12 cellular contexts compared by ENCODE assay signal in the genomic region with DNA sequence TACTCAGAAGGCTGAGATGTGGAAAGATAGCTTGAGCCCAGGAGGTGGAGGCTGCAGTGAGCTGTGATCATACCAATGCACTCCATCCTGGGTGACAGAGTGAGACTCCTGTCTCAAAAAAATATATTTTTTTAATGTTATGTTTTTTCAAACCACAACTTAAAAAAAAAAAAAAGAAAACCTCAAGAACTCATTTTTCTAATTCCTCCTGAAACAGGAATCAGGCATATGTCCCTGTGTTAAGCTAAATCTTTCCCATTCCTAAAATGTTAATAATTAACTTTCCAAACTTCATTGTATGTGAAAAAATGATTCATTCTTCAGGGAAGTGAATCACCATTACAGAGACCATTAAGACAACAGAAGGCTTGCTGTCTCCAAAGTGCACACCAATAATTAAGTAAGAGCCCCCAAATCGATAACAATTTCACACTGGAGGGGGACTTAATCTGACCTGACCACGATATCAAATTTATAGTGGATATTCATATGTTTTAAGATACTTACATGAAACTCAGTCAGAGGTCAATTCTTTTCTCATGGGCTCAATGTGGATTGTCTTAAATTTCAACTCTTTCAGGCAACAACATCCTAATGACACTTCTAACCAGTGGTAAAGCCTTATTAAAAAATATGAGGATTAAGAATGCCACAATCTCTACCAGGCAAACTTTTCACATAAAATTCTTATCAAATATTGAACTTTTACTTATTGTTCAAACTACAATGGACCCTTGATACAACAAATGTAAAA. TPM values are rescaled to one million over a fixed set of nuclear protein-coding genes. Genes with fewer than 3 reads are reported as not detected.
A peak's percentile ranks its signal among the peaks of the same experiment; 100 is the strongest.
DNase-seq lines count a peak whose midpoint lies in the region; ATAC-seq and TF ChIP-seq lines count a peak whose summit lies in the region.
"Had no signal": no experiment of that assay in that cellular context is flagged by ENCODE, and none has a peak within 500 bp of the region (broad histone marks: within the 10 kb centered on the region; RNA-seq: fewer than 3 reads in every experiment).

No MANE protein-coding gene starts in this region.

- no peaks in the 10 kb centered on the region for H3K27me3 ChIP-seq in tibial artery

- intact Hi-C loops in activated T-helper 1 cell treated with anti-CD3 and anti-CD28 coated beads, Interleukin-12 subunit alpha, Interleukin-12 subunit beta, Interleukin-2, Interleukin-4 antibody, amounts not matched to agents 30 ng/mL and 10 ng/mL and 1 ng/mL, durations not matched to agents 14 hours and 24 hours and 36 hours (cut with micrococcal nuclease), result loop anchor here (10.0 kb wide), 2 partner anchors 318 to 1392 kb away; a partner anchor contains a TSS
- intact Hi-C loops in tibial artery (cut with DNase I; ENCODE audit: low total_unique reads), result loop anchor here (10.0 kb wide), 1 partner anchor 158 kb away; no protein-coding TSS in a partner anchor

- H3K4me1 ChIP-seq in tibial artery, result peaks cover 0 to 48% (median 27%) of the 10 kb centered on the region in 4 donors
- H3K4me1 ChIP-seq: BE2C had no signal

- peak overlapping the region; percentile 68 for H3K27ac Mint-ChIP-seq in activated CD8-positive, alpha-beta memory T cell treated with anti-CD3 and anti-CD28 coated beads, Interleukin-2, amount 10 ng/mL, durations not matched to agents 7 days and 5 days
- peak overlapping the region; percentile 42 for H3K27ac Mint-ChIP-seq in activated T-helper 1 cell treated with anti-CD3 and anti-CD28 coated beads, Interleukin-12 subunit alpha, Interleukin-12 subunit beta, Interleukin-2, Interleukin-4 antibody, amounts not matched to agents 30 ng/mL and 10 ng/mL and 1 ng/mL, durations not matched to agents 14 hours and 24 hours and 36 hours
- H3K27ac Mint-ChIP-seq in glutamatergic neuron (ENCODE audit: unreplicated experiment), result no peak overlapping the region
- H3K27ac Mint-ChIP-seq in stimulated activated effector memory CD8-positive, alpha-beta T cell treated with anti-CD3 and anti-CD28 coated beads, Interleukin-12 subunit alpha, Interleukin-12 subunit beta, amount 100 ng/mL, for 72 hours, result peak overlapping the region; percentile 97

- no peaks in the 10 kb centered on the region for H3K9me3 Mint-ChIP-seq in activated CD8-positive, alpha-beta memory T cell treated with anti-CD3 and anti-CD28 coated beads, Interleukin-2, amount 10 ng/mL, durations not matched to agents 7 days and 5 days (ENCODE audit: low read depth)
- H3K9me3 Mint-ChIP-seq in activated T-helper 1 cell treated with anti-CD3 and anti-CD28 coated beads, Interleukin-12 subunit alpha, Interleukin-12 subunit beta, Interleukin-2, Interleukin-4 antibody, amounts not matched to agents 30 ng/mL and 10 ng/mL and 1 ng/mL, durations not matched to agents 14 hours and 24 hours and 36 hours, result no peaks in the 10 kb centered on the region
- H3K9me3 Mint-ChIP-seq in glutamatergic neuron (ENCODE audit: unreplicated experiment), result peaks cover 6% of the 10 kb centered on the region
- no peaks in the 10 kb centered on the region for H3K9me3 Mint-ChIP-seq in stimulated activated effector memory CD8-positive, alpha-beta T cell treated with anti-CD3 and anti-CD28 coated beads, Interleukin-12 subunit alpha, Interleukin-12 subunit beta, amount 100 ng/mL, for 72 hours
- H3K9me3 Mint-ChIP-seq: stimulated activated naive B cell treated with anti-CD40 and anti-IgM and Interleukin-4, amounts not matched to agents 10 μg/mL and 1 μg/mL and 100 μg/mL, for 72 hours had no signal

- ATAC-seq in activated CD8-positive, alpha-beta memory T cell treated with anti-CD3 and anti-CD28 coated beads, Interleukin-2, amount 10 ng/mL, durations not matched to agents 7 days and 5 days, result no peak
- no peak for ATAC-seq in stimulated activated effector memory CD8-positive, alpha-beta T cell treated with anti-CD3 and anti-CD28 coated beads, Interleukin-12 subunit alpha, Interleukin-12 subunit beta, amount 100 ng/mL, for 72 hours
- ATAC-seq in HG03139 (IDR thresholded peaks at IDR 0.05; ENCODE audit: unreplicated experiment), result no peak
- ATAC-seq: stimulated activated naive B cell treated with anti-CD40 and anti-IgM and Interleukin-4, amounts not matched to agents 10 μg/mL and 1 μg/mL and 100 μg/mL, for 72 hours had no signal

- no peaks in the 10 kb centered on the region for H3K36me3 ChIP-seq in tibial artery
- H3K36me3 ChIP-seq: BE2C had no signal

- H3K4me1 Mint-ChIP-seq in activated CD8-positive, alpha-beta memory T cell treated with anti-CD3 and anti-CD28 coated beads, Interleukin-2, amount 10 ng/mL, durations not matched to agents 7 days and 5 days, result peaks cover 75% of the 10 kb centered on the region
- H3K4me1 Mint-ChIP-seq in activated T-helper 1 cell treated with anti-CD3 and anti-CD28 coated beads, Interleukin-12 subunit alpha, Interleukin-12 subunit beta, Interleukin-2, Interleukin-4 antibody, amounts not matched to agents 30 ng/mL and 10 ng/mL and 1 ng/mL, durations not matched to agents 14 hours and 24 hours and 36 hours (ENCODE audit: low read depth), result peaks cover 84% of the 10 kb centered on the region
- H3K4me1 Mint-ChIP-seq in glutamatergic neuron (ENCODE audit: low read depth, unreplicated experiment), result peaks cover 50% of the 10 kb centered on the region
- peaks cover 86% of the 10 kb centered on the region for H3K4me1 Mint-ChIP-seq in stimulated activated effector memory CD8-positive, alpha-beta T cell treated with anti-CD3 and anti-CD28 coated beads, Interleukin-12 subunit alpha, Interleukin-12 subunit beta, amount 100 ng/mL, for 72 hours

- no peak overlapping the region for H3K4me3 Mint-ChIP-seq in activated CD8-positive, alpha-beta memory T cell treated with anti-CD3 and anti-CD28 coated beads, Interleukin-2, amount 10 ng/mL, durations not matched to agents 7 days and 5 days
- peak overlapping the region; percentile 24 for H3K4me3 Mint-ChIP-seq in activated T-helper 1 cell treated with anti-CD3 and anti-CD28 coated beads, Interleukin-12 subunit alpha, Interleukin-12 subunit beta, Interleukin-2, Interleukin-4 antibody, amounts not matched to agents 30 ng/mL and 10 ng/mL and 1 ng/mL, durations not matched to agents 14 hours and 24 hours and 36 hours
- peak overlapping the region; percentile 45 for H3K4me3 Mint-ChIP-seq in glutamatergic neuron (ENCODE audit: unreplicated experiment)
- peak overlapping the region; percentile 93 for H3K4me3 Mint-ChIP-seq in stimulated activated effector memory CD8-positive, alpha-beta T cell treated with anti-CD3 and anti-CD28 coated beads, Interleukin-12 subunit alpha, Interleukin-12 subunit beta, amount 100 ng/mL, for 72 hours

- H3K27ac ChIP-seq in tibial artery, result no peak overlapping the region

- no peaks in the 10 kb centered on the region for H3K9me3 ChIP-seq in tibial artery
- H3K9me3 ChIP-seq: BE2C had no signal

- DNase-seq in activated CD8-positive, alpha-beta memory T cell treated with anti-CD3 and anti-CD28 coated beads, Interleukin-2, amount 10 ng/mL, durations not matched to agents 7 days and 5 days, result no peak
- DNase-seq in activated CD8-positive, alpha-beta memory T cell treated with anti-CD3 and anti-CD28 coated beads for 24 hours, result no peak
- no peak for DNase-seq in activated T-helper 1 cell treated with anti-CD3 and anti-CD28 coated beads, Interleukin-12 subunit alpha, Interleukin-12 subunit beta, Interleukin-2, Interleukin-4 antibody, amounts not matched to agents 30 ng/mL and 10 ng/mL and 1 ng/mL, durations not matched to agents 14 hours and 24 hours and 36 hours (ENCODE audit: low spot score)
- no peak for DNase-seq in glutamatergic neuron
- DNase-seq in stimulated activated effector memory CD8-positive, alpha-beta T cell treated with anti-CD3 and anti-CD28 coated beads, Interleukin-12 subunit alpha, Interleukin-12 subunit beta, amount 100 ng/mL, for 72 hours (ENCODE audit: low spot score in 2 of 2), result no peak
- no peak for DNase-seq in tibial artery
- no peak for DNase-seq in NCI-H2081 (lab: John Stamatoyannopoulos, UW)
- DNase-seq: activated CD8-positive, alpha-beta memory T cell treated with anti-CD3 and anti-CD28 coated beads, Interleukin-2, amount 50 U/mL, for 4 hours; BE2C; Kasumi-1; stimulated activated naive B cell treated with anti-CD40 and anti-IgM and Interleukin-4, amounts not matched to agents 10 μg/mL and 1 μg/mL and 100 μg/mL, for 72 hours had no signal

- CTCF ChIA-PET in activated CD8-positive, alpha-beta memory T cell treated with anti-CD3 and anti-CD28 coated beads, Interleukin-2, amount 10 ng/mL, durations not matched to agents 7 days and 5 days (lab: Charles Lee), result interaction anchor here (0.9 kb wide), 1 partner anchor 46 kb away, joined by 3 read pairs; no protein-coding TSS in a partner anchor

- no peak overlapping the region for H3K4me3 ChIP-seq in tibial artery

- H3K27me3 Mint-ChIP-seq in activated CD8-positive, alpha-beta memory T cell treated with anti-CD3 and anti-CD28 coated beads, Interleukin-2, amount 10 ng/mL, durations not matched to agents 7 days and 5 days, result no peaks in the 10 kb centered on the region
- no peaks in the 10 kb centered on the region for H3K27me3 Mint-ChIP-seq in activated T-helper 1 cell treated with anti-CD3 and anti-CD28 coated beads, Interleukin-12 subunit alpha, Interleukin-12 subunit beta, Interleukin-2, Interleukin-4 antibody, amounts not matched to agents 30 ng/mL and 10 ng/mL and 1 ng/mL, durations not matched to agents 14 hours and 24 hours and 36 hours (ENCODE audit: insufficient read depth)
- peaks cover 6% of the 10 kb centered on the region for H3K27me3 Mint-ChIP-seq in glutamatergic neuron (ENCODE audit: unreplicated experiment)
- H3K27me3 Mint-ChIP-seq: stimulated activated naive B cell treated with anti-CD40 and anti-IgM and Interleukin-4, amounts not matched to agents 10 μg/mL and 1 μg/mL and 100 μg/mL, for 72 hours had no signal

- H3K36me3 Mint-ChIP-seq in activated CD8-positive, alpha-beta memory T cell treated with anti-CD3 and anti-CD28 coated beads, Interleukin-2, amount 10 ng/mL, durations not matched to agents 7 days and 5 days, result peaks cover 27% of the 10 kb centered on the region
- peaks cover 27% of the 10 kb centered on the region for H3K36me3 Mint-ChIP-seq in activated T-helper 1 cell treated with anti-CD3 and anti-CD28 coated beads, Interleukin-12 subunit alpha, Interleukin-12 subunit beta, Interleukin-2, Interleukin-4 antibody, amounts not matched to agents 30 ng/mL and 10 ng/mL and 1 ng/mL, durations not matched to agents 14 hours and 24 hours and 36 hours (ENCODE audit: low read depth)
- H3K36me3 Mint-ChIP-seq in glutamatergic neuron (ENCODE audit: unreplicated experiment), result no peaks in the 10 kb centered on the region
- peaks cover 79% of the 10 kb centered on the region for H3K36me3 Mint-ChIP-seq in stimulated activated effector memory CD8-positive, alpha-beta T cell treated with anti-CD3 and anti-CD28 coated beads, Interleukin-12 subunit alpha, Interleukin-12 subunit beta, amount 100 ng/mL, for 72 hours

- TF ChIP-seq CTCF in glutamatergic neuron (IDR thresholded peaks at IDR 0.05; ENCODE audit: partially characterized antibody, unreplicated experiment) (no peak), tibial artery (IDR thresholded peaks at IDR 0.05) (no peak)

RNA-seq across cellular contexts. Expression of a gene that starts 5.2 kb away (rescaled TPM):
- 10 to 100 TPM; 57.0 to 78.8 TPM for total RNA-seq in activated CD8-positive, alpha-beta memory T cell treated with anti-CD3 and anti-CD28 coated beads, Interleukin-2, amount 10 ng/mL, durations not matched to agents 7 days and 5 days
- total RNA-seq in activated T-helper 1 cell treated with anti-CD3 and anti-CD28 coated beads, Interleukin-12 subunit alpha, Interleukin-12 subunit beta, Interleukin-2, Interleukin-4 antibody, amounts not matched to agents 30 ng/mL and 10 ng/mL and 1 ng/mL, durations not matched to agents 14 hours and 24 hours and 36 hours, result 70.0 and 79.1 TPM in 2 replicates
- total RNA-seq in glutamatergic neuron (ENCODE audit: unreplicated experiment), result 122 TPM
